In the genomic region with DNA sequence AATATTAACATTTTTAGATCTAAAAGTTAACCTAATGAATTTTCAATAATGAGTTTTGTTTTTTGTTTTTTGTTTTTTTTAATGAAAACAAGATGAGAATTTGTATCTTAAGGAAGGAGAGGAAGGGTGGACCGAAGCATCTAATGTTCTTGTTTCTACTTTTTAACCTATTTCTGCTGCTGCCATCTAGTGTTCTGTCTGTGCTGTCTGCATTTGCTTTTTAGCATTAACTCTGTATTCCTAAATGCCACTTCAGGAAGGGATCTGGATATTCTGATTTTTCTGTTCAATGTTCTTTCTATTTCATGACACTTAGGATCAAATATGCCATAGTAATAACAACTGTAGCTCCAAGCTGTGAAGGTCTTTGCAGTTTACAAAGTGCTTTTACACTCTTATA, we compare ENCODE assay signal across 11 cellular contexts.
A peak's percentile ranks its signal among the peaks of the same experiment; 100 is the strongest.
DNase-seq lines count a peak whose midpoint lies in the region; ATAC-seq and TF ChIP-seq lines count a peak whose summit lies in the region.
"Had no signal": no experiment of that assay in that cellular context is flagged by ENCODE, and none has a peak within 500 bp of the region (broad histone marks: within the 10 kb centered on the region; RNA-seq: fewer than 3 reads in every experiment).

No MANE protein-coding gene starts in this region.

- no peaks in the 10 kb centered on the region for H3K9me3 ChIP-seq in Panc1 (ENCODE audit: control insufficient read depth, insufficient read depth, low read depth, low read length)
- H3K9me3 ChIP-seq in fibroblast of lung (ENCODE audit: control insufficient read depth, insufficient read depth, low read depth, low read length): no peaks in the 10 kb centered on the region
- H3K9me3 ChIP-seq in tibial artery: no peaks in the 10 kb centered on the region
- peaks cover 0 to 13% (median 7%) of the 10 kb centered on the region in 4 donors for H3K9me3 ChIP-seq in stomach

- H4K20me1 ChIP-seq in fibroblast of lung (ENCODE audit: control insufficient read depth, extremely low read depth, insufficient read depth, low read length): no peaks in the 10 kb centered on the region
- H4K20me1 ChIP-seq: BLaER1 treated with 17β-estradiol and CSF1 and Interleukin-3, amounts not matched to agents 10 nM and 100 nM had no signal

- intact Hi-C loops in Panc1 (cut with micrococcal nuclease; ENCODE audit: unreplicated experiment) (no loop called here), tibial artery (cut with DNase I; ENCODE audit: low total_unique reads) (no loop called here), stomach (cut with DNase I; ENCODE audit: low total_unique reads) (no loop called here)

- no peak overlapping the region for H3K4me2 ChIP-seq in fibroblast of lung (ENCODE audit: extremely low read depth, insufficient read depth, low read length)
- H3K4me2 ChIP-seq: BLaER1 treated with 17β-estradiol and CSF1 and Interleukin-3, amounts not matched to agents 10 nM and 100 nM had no signal

- H3K4me3 ChIP-seq in Panc1 (ENCODE audit: low read depth in 2 of 2, low read length in 2 of 2) (no peak overlapping the region), fibroblast of lung (replicated peaks in 1 of 4; ENCODE audit: control extremely low read depth in 1 of 4, insufficient read depth in 1 of 4, low read depth in 3 of 4, low read length in 4 of 4) (no peak overlapping the region), tibial artery (no peak overlapping the region), stomach (no peak overlapping the region)
- H3K4me3 ChIP-seq: BLaER1 treated with 17β-estradiol and CSF1 and Interleukin-3, amounts not matched to agents 10 nM and 100 nM had no signal

- H3K9ac ChIP-seq in fibroblast of lung (ENCODE audit: insufficient read depth, low read length): no peak overlapping the region
- H3K9ac ChIP-seq: BLaER1 treated with 17β-estradiol and CSF1 and Interleukin-3, amounts not matched to agents 10 nM and 100 nM had no signal

- H3K79me2 ChIP-seq in fibroblast of lung (ENCODE audit: control insufficient read depth, insufficient read depth, low read length): no peaks in the 10 kb centered on the region

- POLR2A ChIA-PET in Panc1 (lab: Charles Lee): no interaction called here

- H3K36me3 ChIP-seq in Panc1 (ENCODE audit: control insufficient read depth, insufficient read depth, low read length) (no peaks in the 10 kb centered on the region), fibroblast of lung (ENCODE audit: control insufficient read depth, insufficient read depth, low read length) (no peaks in the 10 kb centered on the region), tibial artery (no peaks in the 10 kb centered on the region), stomach (no peaks in the 10 kb centered on the region)
- H3K36me3 ChIP-seq: BLaER1 treated with 17β-estradiol and CSF1 and Interleukin-3, amounts not matched to agents 10 nM and 100 nM had no signal

- no peak for TF ChIP-seq EP300 in stomach (IDR thresholded peaks at IDR 0.05)

- H2AFZ ChIP-seq in fibroblast of lung (ENCODE audit: low read length): no peak overlapping the region

- in situ Hi-C loops in Panc1 (cut with HindIII; ENCODE audit: low pct_unique_long_range_greater_than_20kb, low sequenced_read_pairs): no loop called here

- H3K27me3 ChIP-seq in Panc1 (ENCODE audit: control insufficient read depth, insufficient read depth, low read length): no peaks in the 10 kb centered on the region
- no peaks in the 10 kb centered on the region for H3K27me3 ChIP-seq in fibroblast of lung (ENCODE audit: control insufficient read depth, insufficient read depth, low read length)
- no peaks in the 10 kb centered on the region for H3K27me3 ChIP-seq in tibial artery
- H3K27me3 ChIP-seq in stomach: no peaks in the 10 kb centered on the region

- no peaks in the 10 kb centered on the region for H3K4me1 ChIP-seq in Panc1 (ENCODE audit: control insufficient read depth, insufficient read depth, low read length)
- no peaks in the 10 kb centered on the region for H3K4me1 ChIP-seq in fibroblast of lung (ENCODE audit: control insufficient read depth, extremely low read depth, insufficient read depth, low read length)
- no peaks in the 10 kb centered on the region for H3K4me1 ChIP-seq in tibial artery
- H3K4me1 ChIP-seq in stomach: no peaks in the 10 kb centered on the region
- H3K4me1 ChIP-seq: BLaER1 treated with 17β-estradiol and CSF1 and Interleukin-3, amounts not matched to agents 10 nM and 100 nM had no signal

- ATAC-seq in Panc1: no peak

- 6 to 43% (median 23%) methylated on average over 1 of the region's 1 CpG for WGBS in stomach, 5 donors

- BruUV-seq in Panc1 (replicated peaks; lab: Mats Ljungman, UMichigan): no TSS peak

- TF ChIP-seq CTCF in Panc1 (IDR thresholded peaks at IDR 0.05) (peak; percentile 58; the same call in 1 of the 2 replicates), fibroblast of lung (conservative IDR thresholded peaks at IDR 0.05 in 1 of 2, IDR thresholded peaks at IDR 0.05 in 1 of 2; ENCODE audit: low read depth in 1 of 2, low read length in 2 of 2) (peak; percentile 34 to 43), tibial artery (IDR thresholded peaks at IDR 0.05) (no peak), stomach (IDR thresholded peaks at IDR 0.05) (no peak)

- no peak for TF ChIP-seq POLR2A in stomach (IDR thresholded peaks at IDR 0.05)

- H3K27ac ChIP-seq in Panc1 (ENCODE audit: low read length) (no peak overlapping the region), fibroblast of lung (ENCODE audit: insufficient read depth, low read length) (no peak overlapping the region), tibial artery (no peak overlapping the region), stomach (no peak overlapping the region)
- H3K27ac ChIP-seq: BLaER1 treated with 17β-estradiol and CSF1 and Interleukin-3, amounts not matched to agents 10 nM and 100 nM had no signal

- peak; percentile 2 for DNase-seq in NCI-H510A treated with DMSO at 0.1 percent for 48 hours (lab: John Stamatoyannopoulos, UW)
- DNase-seq in NCI-H510A (lab: John Stamatoyannopoulos, UW): no peak
- no peak for DNase-seq in Panc1 (ENCODE audit: low read depth, low spot score)
- DNase-seq in fibroblast of lung (ENCODE audit: low read depth in 2 of 2): peak in 1 of 2 donors; percentile 0
- peak; percentile 13 for DNase-seq in superior temporal gyrus (ENCODE audit: extremely low spot score)
- DNase-seq in tibial artery: no peak
- DNase-seq in NK-92 (lab: John Stamatoyannopoulos, UW; ENCODE audit: unreplicated experiment): no peak
- DNase-seq in stomach: no peak
- DNase-seq: effector CD4-positive, alpha-beta T cell; NCI-H1048 had no signal

- CTCF ChIA-PET in Panc1 (lab: Charles Lee): no interaction called here

Comparison
In these comparisons a context has a peak if more than half of its experiments do, and no peak if none do; other contexts are left out.
1. DNase-seq: peak in NCI-H510A treated with DMSO at 0.1 percent for 48 hours (single experiment) and superior temporal gyrus (single experiment); none in NCI-H510A (single experiment), Panc1 (single experiment), tibial artery (0 of 2), NK-92 (single experiment) and stomach (single experiment).
2. CTCF ChIP-seq: peak in Panc1 (single experiment) and fibroblast of lung (2 of 2); none in tibial artery (0 of 2) and stomach (0 of 7).